In the genomic region with DNA sequence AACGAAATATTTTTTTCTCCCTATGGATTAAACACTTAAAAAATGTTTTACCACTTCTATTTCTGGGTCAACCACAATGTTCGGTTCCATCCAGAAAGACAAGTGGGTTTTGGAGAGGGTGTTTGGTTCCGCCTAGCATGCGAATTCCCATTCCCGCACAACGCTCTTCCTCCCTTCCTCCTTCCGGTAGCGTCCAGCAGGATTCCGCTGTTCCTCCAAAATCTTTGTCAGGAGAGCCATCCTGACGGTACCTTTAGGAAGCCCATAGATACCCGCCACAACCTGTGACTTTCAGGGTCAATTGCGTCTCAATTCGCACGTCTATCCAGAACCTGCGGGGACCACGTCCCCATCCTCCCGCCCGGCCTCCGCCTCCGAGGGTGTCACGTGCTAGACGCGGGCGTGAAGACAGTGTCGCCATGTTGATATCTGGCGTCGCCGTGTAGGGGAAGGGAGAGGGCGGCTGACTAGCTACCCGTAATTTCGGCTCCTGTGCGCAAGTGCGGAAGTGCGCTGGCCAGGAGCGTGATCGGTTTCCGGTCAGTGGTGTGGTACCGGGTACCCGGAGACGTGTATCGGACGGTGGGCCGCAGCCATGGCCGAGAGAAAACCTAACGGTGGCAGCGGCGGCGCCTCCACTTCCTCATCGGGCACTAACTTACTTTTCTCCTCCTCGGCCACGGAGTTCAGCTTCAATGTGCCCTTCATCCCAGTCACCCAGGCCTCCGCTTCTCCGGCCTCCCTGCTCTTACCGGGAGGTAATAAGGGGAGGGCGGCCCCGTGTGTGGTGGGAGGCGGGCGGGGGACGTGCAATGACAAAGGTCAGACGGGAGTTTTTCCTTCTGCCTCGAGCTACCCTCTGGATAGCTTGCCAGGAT, we compare ENCODE assay signal across 8 cellular contexts. TPM values are rescaled to one million over a fixed set of nuclear protein-coding genes. Genes with fewer than 3 reads are reported as not detected.
DNase-seq lines count a peak whose midpoint lies in the region; ATAC-seq and TF ChIP-seq lines count a peak whose summit lies in the region.

A gene (plus strand): TSS at position 543 of the 878 bp plus-strand sequence. CDS start 53 bp downstream, at position 596.

- WGBS in lung, 2 donors = 0 to 1% methylated on average over 61 of the region's 61 CpGs

- peaks cover 23% of the 10 kb centered on the region for H3K4me1 ChIP-seq in CD8-positive, alpha-beta memory T cell (ENCODE audit: insufficient read depth, low read length)
- peaks cover 12 to 18% of the 10 kb centered on the region in 2 donors for H3K4me1 ChIP-seq in lung (ENCODE audit: control insufficient read depth in 2 of 2, insufficient read depth in 2 of 2, low read length in 2 of 2)

- POLR2A ChIA-PET in CD8-positive, alpha-beta memory T cell (lab: Charles Lee) = interaction anchor here (0.6 to 1.6 kb wide), 3 partner anchors 20 to 33 kb away, joined by 3 to 37 read pairs (median 3); a partner anchor contains a TSS

- CTCF ChIA-PET in CD8-positive, alpha-beta memory T cell (lab: Charles Lee) = interaction anchor here (0.6 to 1.1 kb wide), 2 partner anchors 20 to 127 kb away, joined by 3 to 12 read pairs; a partner anchor contains a TSS

- peak within 1 kb of the TSS; percentile 84 to 100 (median 99) for H3K27ac Mint-ChIP-seq in CD8-positive, alpha-beta memory T cell

- peaks cover 3 to 20% (median 3%) of the 10 kb centered on the region in 3 donors for H3K36me3 Mint-ChIP-seq in CD8-positive, alpha-beta memory T cell

- H3K4me3 ChIP-seq in CD8-positive, alpha-beta memory T cell (ENCODE audit: low read length) = peak within 1 kb of the TSS; percentile 99
- H3K4me3 ChIP-seq in lung = peak within 1 kb of the TSS; percentile 88

- peaks cover 0 to 2% (median 0%) of the 10 kb centered on the region in 5 donors for H3K9me3 Mint-ChIP-seq in CD8-positive, alpha-beta memory T cell

- ATAC-seq in GM19468 (IDR thresholded peaks at IDR 0.05; ENCODE audit: extremely low read depth, unreplicated experiment) (peak; percentile 98), lung (ENCODE audit: insufficient read depth, low FRiP score) (peak; percentile 95)

- peaks cover 50 to 52% (median 50%) of the 10 kb centered on the region in 3 donors for H3K4me1 Mint-ChIP-seq in CD8-positive, alpha-beta memory T cell

- H3K4me3 Mint-ChIP-seq in CD8-positive, alpha-beta memory T cell = peak within 1 kb of the TSS; percentile 91 to 100 (median 99)

- H3K36me3 ChIP-seq in CD8-positive, alpha-beta memory T cell (ENCODE audit: insufficient read depth, low read length) = no peaks in the 10 kb centered on the region
- peaks cover 0 to 3% of the 10 kb centered on the region in 2 donors for H3K36me3 ChIP-seq in lung (ENCODE audit: control insufficient read depth in 2 of 2, insufficient read depth in 2 of 2, low read length in 2 of 2)

- no peaks in the 10 kb centered on the region for H3K27me3 ChIP-seq in CD8-positive, alpha-beta memory T cell (ENCODE audit: insufficient read depth, low read length, poor library complexity, severe bottlenecking)
- no peaks in the 10 kb centered on the region for H3K27me3 ChIP-seq in lung (ENCODE audit: control insufficient read depth, insufficient read depth)

- peak; percentile 82 to 93 (median 85) for DNase-seq in CD8-positive, alpha-beta memory T cell
- DNase-seq in HS-5 (ENCODE audit: low read depth) (peak; percentile 77), lung (ENCODE audit: low spot score) (peak; percentile 97)
- DNase-seq in NK-92 treated with Interleukin-12 subunit alpha and Interleukin-12 subunit beta, amount 100 ng/mL, for 24 hours (lab: John Stamatoyannopoulos, UW) = peak; percentile 87
- DNase-seq in activated CD8-positive, alpha-beta memory T cell treated with anti-CD3 and anti-CD28 coated beads for 24 hours = peak; percentile 94
- DNase-seq in effector CD4-positive, alpha-beta T cell = peak; percentile 89
- DNase-seq in stimulated activated CD4-positive, alpha-beta T cell treated with anti-CD3 and anti-CD28 coated beads, TNF-alpha, amount 100 ng/mL, for 4 hours (ENCODE audit: low read depth in 3 of 3) = peak; percentile 77 to 87 (median 82)

- H3K27me3 Mint-ChIP-seq in CD8-positive, alpha-beta memory T cell = no peaks in the 10 kb centered on the region

- H3K27ac ChIP-seq in CD8-positive, alpha-beta memory T cell (ENCODE audit: low read depth, low read length) = peak within 1 kb of the TSS; percentile 95
- peak within 1 kb of the TSS; percentile 75 to 89 for H3K27ac ChIP-seq in lung (ENCODE audit: low read depth in 1 of 2, low read length in 1 of 2)

- TF ChIP-seq CTCF in lung (IDR thresholded peaks at IDR 0.05; ENCODE audit: control extremely low read depth, extremely low read depth) = no peak

- H3K9me3 ChIP-seq in CD8-positive, alpha-beta memory T cell (ENCODE audit: low read length) = no peaks in the 10 kb centered on the region
- H3K9me3 ChIP-seq in lung (ENCODE audit: control insufficient read depth in 2 of 2, insufficient read depth in 1 of 2, low read length in 1 of 2) = no peaks in the 10 kb centered on the region

RNA-seq across cellular contexts. Expression of the gene that starts here (rescaled TPM):
- total RNA-seq in CD8-positive, alpha-beta memory T cell = 10 to 100 TPM; 74.0 to 79.0 TPM
- 46.4 TPM for polyA plus RNA-seq in CD8-positive, alpha-beta memory T cell
- total RNA-seq in lung = 10 to 100 TPM; 43.1 to 69.4 TPM
- polyA plus RNA-seq in lung = 10 to 100 TPM in 1 of 2 donors, 1 to 10 TPM in 1; 9.3 to 17.0 TPM

Comparison
In these comparisons a context has a peak if more than half of its experiments do, and no peak if none do; other contexts are left out.
1. Peak in every context shown above with its lines: DNase-seq, ATAC-seq, H3K4me3 ChIP-seq and H3K27ac ChIP-seq.